20 cellular contexts compared by ENCODE assay signal in the genomic region with DNA sequence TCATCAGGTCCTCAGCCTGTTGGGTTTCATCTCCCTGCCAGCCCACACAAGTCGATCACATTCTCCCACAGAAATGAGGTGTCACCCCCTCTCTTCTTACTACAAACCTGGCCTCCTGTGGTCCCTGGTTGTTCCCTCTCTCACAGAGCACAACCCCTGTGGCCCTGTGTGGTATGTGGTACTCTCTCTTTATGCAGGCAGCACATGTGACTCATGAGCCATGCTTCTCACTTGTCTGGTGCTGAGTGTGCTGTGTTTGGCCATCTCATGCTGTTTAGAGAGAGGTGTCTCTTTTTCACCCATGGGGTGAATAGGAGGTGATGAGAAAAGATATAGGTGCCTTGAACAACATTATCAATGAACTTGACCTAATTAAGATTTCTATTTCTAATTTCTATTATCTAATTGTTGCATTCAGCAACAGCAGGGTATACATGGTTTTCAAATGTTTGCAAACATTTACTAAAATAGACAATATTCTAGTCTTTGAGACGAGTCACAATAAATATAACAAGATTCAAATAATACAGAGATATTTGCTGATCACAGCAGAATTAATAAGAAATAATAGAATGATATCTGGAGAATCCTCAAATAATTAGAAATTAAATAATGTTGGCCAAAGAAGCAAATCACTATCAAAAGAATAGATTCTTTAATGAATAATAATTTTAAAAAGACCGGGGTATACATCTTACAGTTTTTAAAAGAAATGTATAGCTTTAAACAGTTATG.
DNase-seq lines count a peak whose midpoint lies in the region; ATAC-seq, FAIRE-seq and TF ChIP-seq lines count a peak whose summit lies in the region.
"Had no signal": no experiment of that assay in that cellular context is flagged by ENCODE, and none has a peak within 500 bp of the region (broad histone marks: within the 10 kb centered on the region; RNA-seq: fewer than 3 reads in every experiment).

No MANE protein-coding gene starts in this region.

- no peak overlapping the region for H3K4me3 ChIP-seq in bronchial epithelial cell (ENCODE audit: low read depth, low read length)
- H3K4me3 ChIP-seq: gastrocnemius medialis, HAP-1, spleen, testis had no signal

- TF ChIP-seq CTCF in bronchial epithelial cell (IDR thresholded peaks at IDR 0.05; ENCODE audit: insufficient read depth, low read length, severe bottlenecking) = no peak

- in situ Hi-C loops in Caki2 (cut with HindIII; ENCODE audit: low pct_unique_long_range_greater_than_20kb, low sequenced_read_pairs) = no loop called here

- peak; percentile 83 for FAIRE-seq in HTR-8/SVneo (lab: Jason Lieb, UNC)
- peak; percentile 47 for FAIRE-seq in bronchial epithelial cell (lab: Jason Lieb, UNC)
- no peak for FAIRE-seq in GM12892 (lab: Jason Lieb, UNC)
- FAIRE-seq: endometrium had no signal

- H3K27me3 ChIP-seq in bronchial epithelial cell (ENCODE audit: control insufficient read depth, insufficient read depth, low read length) = no peaks in the 10 kb centered on the region
- H3K27me3 ChIP-seq: gastrocnemius medialis, spleen, testis had no signal

- no peak for ATAC-seq in GM18870 (IDR thresholded peaks at IDR 0.05; ENCODE audit: unreplicated experiment)
- ATAC-seq: gastrocnemius medialis; natural killer cell treated with Interleukin-12 subunit alpha and Interleukin-12 subunit beta and Interleukin-15 and Interleukin-18, amount 100 ng/mL, for 72 hours had no signal

- DNase-seq in Caki2 (ENCODE audit: low read depth) (peak; percentile 28), HTR-8/SVneo (ENCODE audit: insufficient read length, low spot score) (no peak), bronchial epithelial cell (ENCODE audit: low read depth) (peak; percentile 65), kidney tubule cell (ENCODE audit: low spot score) (peak; percentile 87), GM12892 (ENCODE audit: insufficient read length) (no peak), medulla oblongata (ENCODE audit: extremely low spot score) (no peak)
- DNase-seq in stimulated activated CD4-positive, alpha-beta T cell treated with anti-CD3 and anti-CD28 coated beads, Interleukin-4, amount 100 ng/mL, for 24 hours = no peak
- DNase-seq: activated CD4-positive, CD25-positive, alpha-beta regulatory T cell; Caco-2; gastrocnemius medialis; NCI-H1930; NCI-H510A; SHP77 treated with DMSO at 0.1 percent for 48 hours; spleen; T-helper 2 cell; testis had no signal

- no peaks in the 10 kb centered on the region for H3K36me3 ChIP-seq in bronchial epithelial cell (ENCODE audit: control insufficient read depth, insufficient read depth, low read length)
- H3K36me3 ChIP-seq: gastrocnemius medialis, HAP-1, spleen had no signal

- no peak for TF ChIP-seq POLR2A in GM12892 (IDR thresholded peaks at IDR 0.05; ENCODE audit: low read depth, low read length)

Comparison
In these comparisons a context has a peak if more than half of its experiments do, and no peak if none do; other contexts are left out.
1. DNase-seq: peak in Caki2 (single experiment), bronchial epithelial cell (single experiment) and kidney tubule cell (single experiment); none in HTR-8/SVneo (single experiment), stimulated activated CD4-positive, alpha-beta T cell treated with anti-CD3 and anti-CD28 coated beads, Interleukin-4, amount 100 ng/mL, for 24 hours (single experiment), GM12892 (single experiment) and medulla oblongata (single experiment).